34 cellular contexts compared by ENCODE assay signal in the genomic region with DNA sequence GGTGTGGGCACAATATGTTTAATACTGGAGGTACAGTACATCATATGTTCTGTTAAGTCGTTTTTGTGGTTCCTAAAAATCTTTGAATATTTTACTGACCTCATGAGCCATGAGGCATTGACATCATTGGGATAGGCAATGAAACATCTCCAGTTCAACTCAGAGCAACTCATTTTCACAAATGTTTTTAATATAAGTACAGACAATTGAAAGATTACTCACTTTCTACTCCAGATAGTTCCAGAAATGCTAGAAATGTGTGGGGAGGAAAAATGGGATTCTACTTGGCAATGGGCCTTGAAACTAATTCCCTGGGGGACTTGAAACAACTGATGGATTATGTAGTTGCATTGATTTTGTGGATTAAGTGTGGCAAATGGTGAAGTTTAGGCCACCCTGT. TPM values are rescaled to one million over a fixed set of nuclear protein-coding genes. Genes with fewer than 3 reads are reported as not detected.
"Had no signal": no experiment of that assay in that cellular context is flagged by ENCODE, and none has a peak within 500 bp of the region (broad histone marks: within the 10 kb centered on the region; RNA-seq: fewer than 3 reads in every experiment).

No MANE protein-coding gene starts in this region.

- DNase-seq: activated CD4-positive, alpha-beta T cell treated with anti-CD3 and anti-CD28 coated beads, Interleukin-2, amount 10 ng/mL, durations not matched to agents 7 days and 5 days; activated CD4-positive, alpha-beta T cell treated with anti-CD3 and anti-CD28 coated beads, Interleukin-2, amount 50 U/mL, for 48 hours; activated CD8-positive, alpha-beta T cell treated with anti-CD3 and anti-CD28 coated beads, Interleukin-2, amount 10 ng/mL, durations not matched to agents 7 days and 5 days; activated gamma-delta T cell; activated naive CD4-positive, alpha-beta T cell treated with Interleukin-2 at 50 U/mL for 16 hours; activated naive CD8-positive, alpha-beta T cell treated with anti-CD3 and anti-CD28 coated beads, Interleukin-2, amount 10 ng/mL, durations not matched to agents 7 days and 5 days; activated T-cell treated with anti-CD3 and anti-CD28 coated beads, Interleukin-2, amount 50 U/mL, for 24 hours; amygdala; NCI-H1092 treated with DMSO at 0.1 percent for 48 hours; NCI-H1417; NCI-H146; NCI-H187; NCI-H2029 treated with DMSO at 0.1 percent for 48 hours; NCI-H2107; NCI-H2171; NCI-H2227 treated with DMSO at 0.1 percent for 48 hours; NCI-H446; NCI-H510A treated with DMSO at 0.1 percent for 48 hours; NCI-H526 treated with DMSO at 0.1 percent for 48 hours; NCI-H774; SHP77; SJCRH30 had no signal

- H3K27ac ChIP-seq: ascending aorta, cardiac muscle cell, SJCRH30, SK-N-MC had no signal

- H3K4me3 ChIP-seq: ascending aorta, cardiac muscle cell, SJCRH30, SK-N-MC had no signal

- H3K27me3 ChIP-seq: ascending aorta, cardiac muscle cell had no signal

- H3K4me1 Mint-ChIP-seq: activated CD4-positive, alpha-beta T cell treated with anti-CD3 and anti-CD28 coated beads, Interleukin-2, amount 10 ng/mL, durations not matched to agents 7 days and 5 days; activated naive CD4-positive, alpha-beta T cell treated with anti-CD3 and anti-CD28 coated beads, Interleukin-2, amount 50 U/mL, for 24 hours; activated naive CD8-positive, alpha-beta T cell treated with anti-CD3 and anti-CD28 coated beads, Interleukin-2, amount 10 ng/mL, durations not matched to agents 7 days and 5 days; central memory CD8-positive, alpha-beta T cell had no signal

- ATAC-seq: activated CD8-positive, alpha-beta T cell treated with anti-CD3 and anti-CD28 coated beads, Interleukin-2, amount 10 ng/mL, durations not matched to agents 7 days and 5 days; Panc1 had no signal

- H3K4me1 ChIP-seq: ascending aorta, SJCRH30 had no signal

- H3K4me3 Mint-ChIP-seq: activated CD4-positive, alpha-beta T cell treated with anti-CD3 and anti-CD28 coated beads, Interleukin-2, amount 10 ng/mL, durations not matched to agents 7 days and 5 days; activated CD8-positive, alpha-beta T cell treated with anti-CD3 and anti-CD28 coated beads, Interleukin-2, amount 10 ng/mL, durations not matched to agents 7 days and 5 days; activated naive CD4-positive, alpha-beta T cell treated with anti-CD3 and anti-CD28 coated beads, Interleukin-2, amount 50 U/mL, for 24 hours; activated naive CD8-positive, alpha-beta T cell treated with anti-CD3 and anti-CD28 coated beads, Interleukin-2, amount 10 ng/mL, durations not matched to agents 7 days and 5 days; activated T-cell treated with anti-CD3 and anti-CD28 coated beads, Interleukin-2, amount 50 U/mL, for 24 hours; central memory CD8-positive, alpha-beta T cell; T-helper 2 cell treated with Interferon-gamma antibody and Interleukin-4, amounts not matched to agents 5 μg/mL and 100 μg/mL, for 36 hours had no signal

- H3K36me3 ChIP-seq: ascending aorta, cardiac muscle cell, SJCRH30 had no signal

- H3K27ac Mint-ChIP-seq: activated CD4-positive, alpha-beta T cell treated with anti-CD3 and anti-CD28 coated beads, Interleukin-2, amount 10 ng/mL, durations not matched to agents 7 days and 5 days; activated CD8-positive, alpha-beta T cell treated with anti-CD3 and anti-CD28 coated beads, Interleukin-2, amount 10 ng/mL, durations not matched to agents 7 days and 5 days; activated naive CD4-positive, alpha-beta T cell treated with anti-CD3 and anti-CD28 coated beads, Interleukin-2, amount 50 U/mL, for 24 hours; activated naive CD8-positive, alpha-beta T cell treated with anti-CD3 and anti-CD28 coated beads, Interleukin-2, amount 10 ng/mL, durations not matched to agents 7 days and 5 days; activated T-cell treated with anti-CD3 and anti-CD28 coated beads, Interleukin-2, amount 50 U/mL, for 24 hours; activated T-helper 2 cell treated with anti-CD3 and anti-CD28 coated beads, Interferon-gamma antibody, Interleukin-2, Interleukin-4, amounts not matched to agents 10 μg/mL and 5 μg/mL and 100 μg/mL, durations not matched to agents 14 hours and 24 hours and 36 hours; T-helper 2 cell treated with Interferon-gamma antibody and Interleukin-4, amounts not matched to agents 5 μg/mL and 100 μg/mL, for 36 hours had no signal

- H3K9me3 ChIP-seq: ascending aorta, SJCRH30 had no signal

- H3K27me3 Mint-ChIP-seq: activated CD4-positive, alpha-beta T cell treated with anti-CD3 and anti-CD28 coated beads, Interleukin-2, amount 10 ng/mL, durations not matched to agents 7 days and 5 days; activated naive CD8-positive, alpha-beta T cell treated with anti-CD3 and anti-CD28 coated beads, Interleukin-2, amount 10 ng/mL, durations not matched to agents 7 days and 5 days; central memory CD8-positive, alpha-beta T cell had no signal

- H3K36me3 Mint-ChIP-seq: activated naive CD4-positive, alpha-beta T cell treated with anti-CD3 and anti-CD28 coated beads, Interleukin-2, amount 50 U/mL, for 24 hours; activated naive CD8-positive, alpha-beta T cell treated with anti-CD3 and anti-CD28 coated beads, Interleukin-2, amount 10 ng/mL, durations not matched to agents 7 days and 5 days had no signal

RNA-seq across cellular contexts. Expression of gene C8B, which starts 7.2 kb away (rescaled TPM):
- total RNA-seq: activated CD4-positive, alpha-beta T cell treated with anti-CD3 and anti-CD28 coated beads, Interleukin-2, amount 10 ng/mL, durations not matched to agents 7 days and 5 days; activated CD8-positive, alpha-beta T cell treated with anti-CD3 and anti-CD28 coated beads, Interleukin-2, amount 10 ng/mL, durations not matched to agents 7 days and 5 days; activated naive CD8-positive, alpha-beta T cell treated with anti-CD3 and anti-CD28 coated beads, Interleukin-2, amount 10 ng/mL, durations not matched to agents 7 days and 5 days; activated T-helper 2 cell treated with anti-CD3 and anti-CD28 coated beads, Interferon-gamma antibody, Interleukin-2, Interleukin-4, amounts not matched to agents 10 μg/mL and 5 μg/mL and 100 μg/mL, durations not matched to agents 14 hours and 24 hours and 36 hours; cardiac muscle cell; chondrocyte; M059J; RPMI7951; SJCRH30; T-helper 1 cell treated with Interleukin-12 subunit alpha and Interleukin-12 subunit beta and Interleukin-4 antibody, amounts not matched to agents 30 ng/mL and 1 ng/mL, for 36 hours had no signal
